Comparison of ENCODE assay signal across 1 cellular context in the genomic region with DNA sequence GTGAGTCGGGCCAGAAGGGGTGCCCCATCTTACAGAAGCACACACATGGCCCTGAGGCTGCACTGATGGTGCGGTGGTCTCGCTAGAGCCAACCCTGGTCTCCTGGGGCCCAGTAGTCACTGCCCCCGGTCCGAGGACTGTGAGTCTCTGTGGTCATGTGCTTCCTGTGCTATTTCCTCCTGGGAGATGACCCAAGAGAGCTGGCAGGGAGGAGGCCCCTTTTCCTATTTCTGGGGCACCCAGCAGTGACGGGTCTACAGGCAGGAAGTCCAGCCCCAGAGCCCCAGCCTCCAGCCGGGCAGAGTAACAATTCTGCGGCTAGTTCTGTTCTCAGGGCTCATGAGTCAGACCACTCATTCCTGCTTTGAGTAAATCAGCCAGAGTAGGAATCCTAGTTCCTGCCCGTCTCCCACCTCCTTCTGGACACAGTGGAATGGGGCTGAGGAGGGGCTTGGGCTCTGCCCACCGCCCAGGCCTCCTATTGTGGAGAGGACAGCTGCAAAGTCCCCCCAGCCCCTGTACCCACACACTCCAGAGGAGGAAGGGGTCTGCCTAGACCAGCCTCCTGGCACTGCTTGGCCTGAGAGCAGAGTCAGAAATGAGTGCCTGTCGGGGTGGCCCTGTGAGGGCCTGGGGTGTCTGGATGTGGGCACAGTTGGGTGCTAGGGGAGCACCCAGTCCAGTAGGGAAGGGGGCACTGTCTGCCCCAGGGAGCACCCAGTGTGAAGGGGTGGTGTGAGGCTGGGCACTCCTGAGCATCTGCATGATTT.
A peak's percentile ranks its signal among the peaks of the same experiment; 100 is the strongest.
TF ChIP-seq lines count a peak whose summit lies in the region.

No MANE protein-coding gene starts in this region.

TF ChIP-seq in IMR-90, 13 proteins besides CTCF, POLR2A, EP300 and RAD21 (continued from another document):
- TF ChIP-seq USF2 (IDR thresholded peaks at IDR 0.05; ENCODE audit: low read depth, low read length) (peak; percentile 72), BHLHE40 (IDR thresholded peaks at IDR 0.05; ENCODE audit: low read depth, low read length) (peak; percentile 40; the same call in 1 of the 2 replicates), CEBPB (IDR thresholded peaks at IDR 0.05; ENCODE audit: low read depth, low read length) (0 out of 2 replicates have a peak, but pooled peaks have one; percentile 42), FOS (IDR thresholded peaks at IDR 0.05; ENCODE audit: low read depth, low read length) (peak; percentile 54; the same call in 1 of the 2 replicates)
